In genomic region chr15:44790215-44790614, GRCh38 we compare ENCODE assay signal across 25 cellular contexts. TPM values are rescaled to one million over a fixed set of nuclear protein-coding genes. Genes with fewer than 3 reads are reported as not detected.
A peak's percentile ranks its signal among the peaks of the same experiment; 100 is the strongest.
DNase-seq lines count a peak whose midpoint lies in the region; ATAC-seq and TF ChIP-seq lines count a peak whose summit lies in the region.
"Had no signal": no experiment of that assay in that cellular context is flagged by ENCODE, and none has a peak within 500 bp of the region (broad histone marks: within the 10 kb centered on the region; RNA-seq: fewer than 3 reads in every experiment).

No MANE protein-coding gene starts in this region.

- CTCF ChIA-PET in activated CD4-positive, alpha-beta T cell treated with anti-CD3 and anti-CD28 coated beads for 36 hours (lab: Charles Lee): interaction anchor here (0.6 to 3.1 kb wide), 6 partner anchors 8 to 212 kb away, joined by 3 to 11 read pairs (median 3); no protein-coding TSS in a partner anchor
- CTCF ChIA-PET in activated CD4-positive, alpha-beta T cell treated with anti-CD3 and anti-CD28 coated beads, Interleukin-2, amount 10 ng/mL, durations not matched to agents 7 days and 5 days (lab: Charles Lee): no interaction called here
- CTCF ChIA-PET in OCI-LY7 (lab: Charles Lee; ENCODE audit: unreplicated experiment): no interaction called here

- no peaks in the 10 kb centered on the region for H3K9me2 ChIP-seq in OCI-LY7 (ENCODE audit: insufficient read depth, low read length)

- no peaks in the 10 kb centered on the region for H3K36me3 ChIP-seq in OCI-LY7 (ENCODE audit: insufficient read depth, low read length)
- H3K36me3 ChIP-seq: Peyer's patch had no signal

- no peak overlapping the region for H3K4me3 ChIP-seq in OCI-LY7 (ENCODE audit: low read depth, low read length, poor library complexity, severe bottlenecking)
- H3K4me3 ChIP-seq: Peyer's patch had no signal

- H3K36me3 Mint-ChIP-seq in activated CD4-positive, alpha-beta T cell treated with anti-CD3 and anti-CD28 coated beads for 36 hours (ENCODE audit: low read depth): no peaks in the 10 kb centered on the region
- no peaks in the 10 kb centered on the region for H3K36me3 Mint-ChIP-seq in activated CD4-positive, alpha-beta T cell treated with anti-CD3 and anti-CD28 coated beads, Interleukin-2, amount 10 ng/mL, durations not matched to agents 7 days and 5 days (ENCODE audit: low read depth)
- no peaks in the 10 kb centered on the region for H3K36me3 Mint-ChIP-seq in stimulated activated naive CD8-positive, alpha-beta T cell treated with anti-CD3 and anti-CD28 coated beads, Interleukin-15, Interleukin-2, amounts not matched to agents 100 ng/mL and 50 ng/mL, for 24 hours (ENCODE audit: low read depth)
- H3K36me3 Mint-ChIP-seq: CD8-positive, alpha-beta memory T cell had no signal

- no peak for TF ChIP-seq CTCF in OCI-LY7 (conservative IDR thresholded peaks at IDR 0.05; ENCODE audit: low read length)

- no peak for DNase-seq in activated CD4-positive, alpha-beta T cell treated with anti-CD3 and anti-CD28 coated beads for 36 hours
- DNase-seq in activated CD4-positive, alpha-beta T cell treated with anti-CD3 and anti-CD28 coated beads, Interleukin-2, amount 10 ng/mL, durations not matched to agents 7 days and 5 days: no peak
- no peak for DNase-seq in stimulated activated naive CD8-positive, alpha-beta T cell treated with anti-CD3 and anti-CD28 coated beads, Interleukin-15, Interleukin-2, amounts not matched to agents 100 U/mL and 50 U/mL, for 24 hours
- DNase-seq in left ventricle myocardium superior: no peak
- DNase-seq in OCI-LY7 (ENCODE audit: low spot score): no peak
- no peak for DNase-seq in activated effector memory CD4-positive, alpha-beta T cell treated with Interleukin-2 at 50 U/mL for 16 hours
- DNase-seq: 8988T; AML-193; C1 segment of cervical spinal cord; Calu3; CD8-positive, alpha-beta memory T cell; EL; GF-D8; GOT3; KG1; NCI-H1092 treated with DMSO at 0.1 percent for 48 hours; NCI-H1436 treated with DMSO at 0.1 percent for 48 hours; NCI-H1930; NCI-H226; NCI-H510A treated with DMSO at 0.1 percent for 48 hours; NCI-H748 treated with DMSO at 0.1 percent for 48 hours; Peyer's patch had no signal

- peak overlapping the region; percentile 9 for H3K27ac Mint-ChIP-seq in activated CD4-positive, alpha-beta T cell treated with anti-CD3 and anti-CD28 coated beads for 36 hours
- H3K27ac Mint-ChIP-seq in activated CD4-positive, alpha-beta T cell treated with anti-CD3 and anti-CD28 coated beads, Interleukin-2, amount 10 ng/mL, durations not matched to agents 7 days and 5 days: no peak overlapping the region
- H3K27ac Mint-ChIP-seq in stimulated activated naive CD8-positive, alpha-beta T cell treated with anti-CD3 and anti-CD28 coated beads, Interleukin-15, Interleukin-2, amounts not matched to agents 100 ng/mL and 50 ng/mL, for 24 hours: peak overlapping the region; percentile 4

- H3K4me3 Mint-ChIP-seq in activated CD4-positive, alpha-beta T cell treated with anti-CD3 and anti-CD28 coated beads for 36 hours: no peak overlapping the region
- H3K4me3 Mint-ChIP-seq in activated CD4-positive, alpha-beta T cell treated with anti-CD3 and anti-CD28 coated beads, Interleukin-2, amount 10 ng/mL, durations not matched to agents 7 days and 5 days: no peak overlapping the region
- H3K4me3 Mint-ChIP-seq in stimulated activated naive CD8-positive, alpha-beta T cell treated with anti-CD3 and anti-CD28 coated beads, Interleukin-15, Interleukin-2, amounts not matched to agents 100 ng/mL and 50 ng/mL, for 24 hours: no peak overlapping the region
- H3K4me3 Mint-ChIP-seq: CD8-positive, alpha-beta memory T cell had no signal

- H3K27me3 Mint-ChIP-seq in activated CD4-positive, alpha-beta T cell treated with anti-CD3 and anti-CD28 coated beads for 36 hours: no peaks in the 10 kb centered on the region
- H3K27me3 Mint-ChIP-seq in activated CD4-positive, alpha-beta T cell treated with anti-CD3 and anti-CD28 coated beads, Interleukin-2, amount 10 ng/mL, durations not matched to agents 7 days and 5 days: peaks cover 2% of the 10 kb centered on the region
- H3K27me3 Mint-ChIP-seq in stimulated activated naive CD8-positive, alpha-beta T cell treated with anti-CD3 and anti-CD28 coated beads, Interleukin-15, Interleukin-2, amounts not matched to agents 100 ng/mL and 50 ng/mL, for 24 hours: no peaks in the 10 kb centered on the region

- no peak for ATAC-seq in activated CD4-positive, alpha-beta T cell treated with anti-CD3 and anti-CD28 coated beads for 36 hours
- ATAC-seq in stimulated activated naive CD8-positive, alpha-beta T cell treated with anti-CD3 and anti-CD28 coated beads, Interleukin-15, Interleukin-2, amounts not matched to agents 100 U/mL and 50 U/mL, for 24 hours: no peak
- peak; percentile 90 for ATAC-seq in left ventricle myocardium superior
- no peak for ATAC-seq in HG03432 (IDR thresholded peaks at IDR 0.05; ENCODE audit: unreplicated experiment)
- ATAC-seq: HCT116 had no signal

- H4K20me1 ChIP-seq in OCI-LY7 (ENCODE audit: insufficient read depth, low read length): no peaks in the 10 kb centered on the region

- H3K27ac ChIP-seq in OCI-LY7 (ENCODE audit: low read depth, low read length, poor library complexity, severe bottlenecking): no peak overlapping the region
- H3K27ac ChIP-seq: Peyer's patch had no signal

- H3K4me1 Mint-ChIP-seq in activated CD4-positive, alpha-beta T cell treated with anti-CD3 and anti-CD28 coated beads for 36 hours: peaks cover 22% of the 10 kb centered on the region
- peaks cover 11% of the 10 kb centered on the region for H3K4me1 Mint-ChIP-seq in activated CD4-positive, alpha-beta T cell treated with anti-CD3 and anti-CD28 coated beads, Interleukin-2, amount 10 ng/mL, durations not matched to agents 7 days and 5 days
- peaks cover 50% of the 10 kb centered on the region for H3K4me1 Mint-ChIP-seq in stimulated activated naive CD8-positive, alpha-beta T cell treated with anti-CD3 and anti-CD28 coated beads, Interleukin-15, Interleukin-2, amounts not matched to agents 100 ng/mL and 50 ng/mL, for 24 hours (ENCODE audit: low read depth)

- no TSS peak for BruUV-seq in OCI-LY7 (replicated peaks; lab: Mats Ljungman, UMichigan)

- H3K9me3 ChIP-seq in OCI-LY7 (ENCODE audit: low read length): no peaks in the 10 kb centered on the region
- H3K9me3 ChIP-seq: Peyer's patch had no signal

- no peaks in the 10 kb centered on the region for H3K79me2 ChIP-seq in OCI-LY7 (ENCODE audit: insufficient read depth, low read depth, low read length)

- no peak overlapping the region for H2AFZ ChIP-seq in OCI-LY7 (ENCODE audit: low read length)

- H3K9me3 Mint-ChIP-seq in activated CD4-positive, alpha-beta T cell treated with anti-CD3 and anti-CD28 coated beads for 36 hours (ENCODE audit: low read depth): no peaks in the 10 kb centered on the region
- H3K9me3 Mint-ChIP-seq in activated CD4-positive, alpha-beta T cell treated with anti-CD3 and anti-CD28 coated beads, Interleukin-2, amount 10 ng/mL, durations not matched to agents 7 days and 5 days: no peaks in the 10 kb centered on the region
- no peaks in the 10 kb centered on the region for H3K9me3 Mint-ChIP-seq in stimulated activated naive CD8-positive, alpha-beta T cell treated with anti-CD3 and anti-CD28 coated beads, Interleukin-15, Interleukin-2, amounts not matched to agents 100 ng/mL and 50 ng/mL, for 24 hours
- H3K9me3 Mint-ChIP-seq: CD8-positive, alpha-beta memory T cell had no signal

- H3K4me1 ChIP-seq in OCI-LY7 (ENCODE audit: insufficient read depth, low read length, poor library complexity, severe bottlenecking): no peaks in the 10 kb centered on the region
- H3K4me1 ChIP-seq: Peyer's patch had no signal

- intact Hi-C loops in activated CD4-positive, alpha-beta T cell treated with anti-CD3 and anti-CD28 coated beads for 36 hours (cut with DNase I, micrococcal nuclease): no loop called here
- intact Hi-C loops in left ventricle myocardium superior (cut with micrococcal nuclease): no loop called here
- intact Hi-C loops in OCI-LY7 (cut with micrococcal nuclease; ENCODE audit: unreplicated experiment): no loop called here

- POLR2A ChIA-PET in activated CD4-positive, alpha-beta T cell treated with anti-CD3 and anti-CD28 coated beads for 36 hours (lab: Charles Lee): no interaction called here
- POLR2A ChIA-PET in activated CD4-positive, alpha-beta T cell treated with anti-CD3 and anti-CD28 coated beads, Interleukin-2, amount 10 ng/mL, durations not matched to agents 7 days and 5 days (lab: Charles Lee): no interaction called here
- POLR2A ChIA-PET in OCI-LY7 (lab: Charles Lee): no interaction called here

- H3K4me2 ChIP-seq in OCI-LY7 (ENCODE audit: low read length): no peak overlapping the region

RNA-seq across cellular contexts. Expression of gene TRIM69, which starts 53.9 kb away (rescaled TPM):
- total RNA-seq in activated CD4-positive, alpha-beta T cell treated with anti-CD3 and anti-CD28 coated beads for 36 hours: 10 to 100 TPM; 65.8 to 67.9 TPM
- total RNA-seq in activated CD4-positive, alpha-beta T cell treated with anti-CD3 and anti-CD28 coated beads, Interleukin-2, amount 10 ng/mL, durations not matched to agents 7 days and 5 days: 10 to 100 TPM; 67.9 to 70.2 TPM
- total RNA-seq in left ventricle myocardium superior (55.2 TPM), OCI-LY7 (2022) (29.1 and 33.7 TPM in 2 replicates)
- total RNA-seq in OCI-LY7 (2014; rRNA removed; shearing (Covaris generic)): 9.8 and 16.3 TPM in 2 replicates
